Comparison of ENCODE assay signal across 9 cellular contexts in the genomic region with DNA sequence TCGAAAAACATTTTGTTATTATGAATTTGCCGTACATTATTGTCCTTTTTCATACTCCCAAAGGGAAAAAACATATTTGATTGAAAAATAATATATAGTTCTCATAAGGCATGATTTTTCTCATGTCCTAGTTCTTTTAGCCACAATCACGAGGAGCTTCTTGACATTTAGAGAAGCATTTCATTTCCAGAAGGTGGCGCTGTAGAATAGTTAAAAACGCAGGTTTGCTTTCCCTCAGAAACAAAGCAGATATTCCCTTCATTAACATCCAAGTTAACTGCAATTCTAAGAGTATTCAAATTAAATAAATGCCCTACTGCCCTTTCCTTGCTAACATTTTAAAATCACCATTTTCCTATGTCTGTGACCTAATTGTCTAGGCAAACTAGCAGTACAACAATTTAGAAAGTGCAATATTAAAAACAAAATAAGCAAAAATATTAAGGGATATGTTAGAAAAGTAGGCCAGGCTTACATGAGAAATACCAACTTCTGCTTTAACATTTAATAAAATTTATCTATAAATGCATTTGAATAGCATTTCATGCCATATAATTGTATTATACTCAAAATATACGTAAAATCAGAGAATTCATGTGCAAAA. TPM values are rescaled to one million over a fixed set of nuclear protein-coding genes. Genes with fewer than 3 reads are reported as not detected.
DNase-seq lines count a peak whose midpoint lies in the region; ATAC-seq, FAIRE-seq and TF ChIP-seq lines count a peak whose summit lies in the region.
"Had no signal": no experiment of that assay in that cellular context is flagged by ENCODE, and none has a peak within 500 bp of the region (broad histone marks: within the 10 kb centered on the region; RNA-seq: fewer than 3 reads in every experiment).

No MANE protein-coding gene starts in this region.

- H3K4me3 ChIP-seq in heart right ventricle (no peak overlapping the region), left ventricle myocardium inferior (no peak overlapping the region), stomach (no peak overlapping the region)

- H3K9me3 ChIP-seq in heart right ventricle, result no peaks in the 10 kb centered on the region
- H3K9me3 ChIP-seq in left ventricle myocardium inferior (replicated peaks), result no peaks in the 10 kb centered on the region
- no peaks in the 10 kb centered on the region for H3K9me3 ChIP-seq in stomach

- DNase-seq in heart right ventricle (peak in 1 of 2 donors; percentile 28), cardiac septum (ENCODE audit: low spot score) (no peak), NCI-H146 treated with DMSO at 0.1 percent for 48 hours (lab: John Stamatoyannopoulos, UW; ENCODE audit: unreplicated experiment) (peak; percentile 76), left ventricle myocardium inferior (no peak), stomach (no peak), activated gamma-delta T cell treated with Interleukin-2 at 50 U/mL for 16 hours (no peak)
- DNase-seq in activated T-helper 2 cell treated with anti-CD3 and anti-CD28 coated beads, Interferon-gamma antibody, Interleukin-2, Interleukin-4, amounts not matched to agents 10 μg/mL and 5 μg/mL and 100 μg/mL, durations not matched to agents 14 hours and 24 hours and 36 hours (ENCODE audit: low spot score), result no peak

- no peaks in the 10 kb centered on the region for H3K36me3 Mint-ChIP-seq in activated T-helper 2 cell treated with anti-CD3 and anti-CD28 coated beads, Interferon-gamma antibody, Interleukin-2, Interleukin-4, amounts not matched to agents 10 μg/mL and 5 μg/mL and 100 μg/mL, durations not matched to agents 14 hours and 24 hours and 36 hours (ENCODE audit: low read depth)

- H3K36me3 ChIP-seq in heart right ventricle, result no peaks in the 10 kb centered on the region
- H3K36me3 ChIP-seq in left ventricle myocardium inferior, result no peaks in the 10 kb centered on the region
- H3K36me3 ChIP-seq in stomach, result no peaks in the 10 kb centered on the region

- no peaks in the 10 kb centered on the region for H3K4me1 Mint-ChIP-seq in activated T-helper 2 cell treated with anti-CD3 and anti-CD28 coated beads, Interferon-gamma antibody, Interleukin-2, Interleukin-4, amounts not matched to agents 10 μg/mL and 5 μg/mL and 100 μg/mL, durations not matched to agents 14 hours and 24 hours and 36 hours (ENCODE audit: low read depth)

- ATAC-seq in heart right ventricle, result no peak

- TF ChIP-seq CTCF in heart right ventricle (IDR thresholded peaks at IDR 0.05) (peak; percentile 40 to 82 (median 73)), left ventricle myocardium inferior (IDR thresholded peaks at IDR 0.05; ENCODE audit: borderline replicate concordance) (peak; percentile 74), stomach (IDR thresholded peaks at IDR 0.05) (peak in 5 of 7 experiments; percentile 37 to 67 (median 63))

- FAIRE-seq in TTC549 (lab: Jason Lieb, UNC), result peak; percentile 86

- no peaks in the 10 kb centered on the region for H3K9me3 Mint-ChIP-seq in activated T-helper 2 cell treated with anti-CD3 and anti-CD28 coated beads, Interferon-gamma antibody, Interleukin-2, Interleukin-4, amounts not matched to agents 10 μg/mL and 5 μg/mL and 100 μg/mL, durations not matched to agents 14 hours and 24 hours and 36 hours
- H3K9me3 Mint-ChIP-seq: dendritic cell treated with granulocyte-macrophage colony-stimulating factor and Interleukin-4, amounts not matched to agents 40 ng/mL and 50 ng/mL, for 4 days had no signal

- H3K4me1 ChIP-seq in heart right ventricle (no peaks in the 10 kb centered on the region), left ventricle myocardium inferior (no peaks in the 10 kb centered on the region), stomach (peaks cover 0 to 18% (median 9%) of the 10 kb centered on the region in 4 donors)

- no peak overlapping the region for H3K27ac Mint-ChIP-seq in activated T-helper 2 cell treated with anti-CD3 and anti-CD28 coated beads, Interferon-gamma antibody, Interleukin-2, Interleukin-4, amounts not matched to agents 10 μg/mL and 5 μg/mL and 100 μg/mL, durations not matched to agents 14 hours and 24 hours and 36 hours
- H3K27ac Mint-ChIP-seq: dendritic cell treated with granulocyte-macrophage colony-stimulating factor and Interleukin-4, amounts not matched to agents 40 ng/mL and 50 ng/mL, for 4 days had no signal

- H3K27ac ChIP-seq in heart right ventricle (no peak overlapping the region), left ventricle myocardium inferior (replicated peaks) (no peak overlapping the region), stomach (peak overlapping the region in 2 of 5 donors; percentile 24 to 52)

- H3K27me3 ChIP-seq in heart right ventricle (no peaks in the 10 kb centered on the region), left ventricle myocardium inferior (ENCODE audit: low read depth) (no peaks in the 10 kb centered on the region), stomach (no peaks in the 10 kb centered on the region)

- WGBS in heart right ventricle, 2 donors, result 20 to 21% methylated on average over 6 of the region's 6 CpGs
- WGBS in stomach, 5 donors, result 10 to 21% (median 17%) methylated on average over 6 of the region's 6 CpGs

- TF ChIP-seq EP300 in stomach (IDR thresholded peaks at IDR 0.05), result no peak

- no peak overlapping the region for H3K4me3 Mint-ChIP-seq in activated T-helper 2 cell treated with anti-CD3 and anti-CD28 coated beads, Interferon-gamma antibody, Interleukin-2, Interleukin-4, amounts not matched to agents 10 μg/mL and 5 μg/mL and 100 μg/mL, durations not matched to agents 14 hours and 24 hours and 36 hours (ENCODE audit: low read depth)
- H3K4me3 Mint-ChIP-seq: dendritic cell treated with granulocyte-macrophage colony-stimulating factor and Interleukin-4, amounts not matched to agents 40 ng/mL and 50 ng/mL, for 4 days had no signal

- intact Hi-C loops in heart right ventricle (cut with DNase I), result loop anchor here in 4 of 10 donors (2.0 to 10.0 kb wide), 4 partner anchors 64 to 1034 kb away; no protein-coding TSS in a partner anchor
- intact Hi-C loops in cardiac septum (cut with DNase I), result no loop called here
- intact Hi-C loops in left ventricle myocardium inferior (cut with micrococcal nuclease), result no loop called here
- intact Hi-C loops in stomach (cut with DNase I; ENCODE audit: low total_unique reads), result no loop called here
- intact Hi-C loops in activated T-helper 2 cell treated with anti-CD3 and anti-CD28 coated beads, Interferon-gamma antibody, Interleukin-2, Interleukin-4, amounts not matched to agents 10 μg/mL and 5 μg/mL and 100 μg/mL, durations not matched to agents 14 hours and 24 hours and 36 hours (cut with micrococcal nuclease), result no loop called here

- no peaks in the 10 kb centered on the region for H3K27me3 Mint-ChIP-seq in activated T-helper 2 cell treated with anti-CD3 and anti-CD28 coated beads, Interferon-gamma antibody, Interleukin-2, Interleukin-4, amounts not matched to agents 10 μg/mL and 5 μg/mL and 100 μg/mL, durations not matched to agents 14 hours and 24 hours and 36 hours (ENCODE audit: low read depth)
- H3K27me3 Mint-ChIP-seq: dendritic cell treated with granulocyte-macrophage colony-stimulating factor and Interleukin-4, amounts not matched to agents 40 ng/mL and 50 ng/mL, for 4 days had no signal

- no peak for TF ChIP-seq POLR2A in stomach (IDR thresholded peaks at IDR 0.05)

RNA-seq across cellular contexts. Expression of a gene that starts 10.9 kb away (rescaled TPM):
- not detected for total RNA-seq in heart right ventricle
- not detected for polyA plus RNA-seq in heart right ventricle
- not detected for total RNA-seq in cardiac septum
- total RNA-seq in left ventricle myocardium inferior, result not detected
- total RNA-seq in stomach, result 100 to 1,000 TPM in 3 of 5 donors, 10 to 100 TPM in 1, under 1 TPM in 1; 0.29 to 191 (median 128) TPM
- 10 to 100 TPM in 2 of 3 donors, 1 to 10 TPM in 1; 8.4 to 25.1 (median 14.3) TPM for polyA plus RNA-seq in stomach
- total RNA-seq in activated T-helper 2 cell treated with anti-CD3 and anti-CD28 coated beads, Interferon-gamma antibody, Interleukin-2, Interleukin-4, amounts not matched to agents 10 μg/mL and 5 μg/mL and 100 μg/mL, durations not matched to agents 14 hours and 24 hours and 36 hours, result not detected in 2 replicates
